Comparison of ENCODE assay signal across 25 cellular contexts in the genomic region with DNA sequence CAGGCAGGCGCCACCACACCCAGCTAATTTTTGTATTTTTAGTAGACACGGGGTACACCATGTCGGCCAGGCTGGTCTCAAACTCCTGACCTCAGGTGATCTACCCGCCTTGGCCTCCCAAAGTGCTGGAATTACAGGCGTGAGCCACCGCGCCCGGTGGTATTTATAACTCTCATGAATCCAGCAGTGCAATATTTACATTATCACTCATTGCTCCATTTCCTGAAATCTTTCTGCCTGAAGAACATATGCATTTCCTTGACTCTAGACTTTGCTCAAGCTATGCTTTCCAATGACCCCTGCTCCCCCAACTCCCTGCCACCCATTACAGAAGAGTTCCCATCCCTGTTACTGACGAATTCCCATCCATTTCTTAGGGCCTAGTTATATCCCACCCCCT. TPM values are rescaled to one million over a fixed set of nuclear protein-coding genes. Genes with fewer than 3 reads are reported as not detected.
DNase-seq lines count a peak whose midpoint lies in the region; ATAC-seq and TF ChIP-seq lines count a peak whose summit lies in the region.
"Had no signal": no experiment of that assay in that cellular context is flagged by ENCODE, and none has a peak within 500 bp of the region (broad histone marks: within the 10 kb centered on the region; RNA-seq: fewer than 3 reads in every experiment).

No MANE protein-coding gene starts in this region.

- no peak overlapping the region for H3K4me3 ChIP-seq in colonic mucosa
- H3K4me3 ChIP-seq in mesenchymal stem cell (ENCODE audit: insufficient read depth in 1 of 2, low read depth in 1 of 2, low read length in 2 of 2): no peak overlapping the region
- H3K4me3 ChIP-seq in heart right ventricle: no peak overlapping the region
- H3K4me3 ChIP-seq: SJSA1 had no signal

- no peak for ATAC-seq in activated CD4-positive, alpha-beta T cell treated with anti-CD3 and anti-CD28 coated beads for 36 hours
- no peak for ATAC-seq in heart right ventricle
- no peak for ATAC-seq in stimulated activated naive B cell treated with anti-CD40 and anti-IgM and Interleukin-4, amounts not matched to agents 10 μg/mL and 1 μg/mL and 100 μg/mL, for 72 hours (replicated peaks)
- ATAC-seq: CD8-positive, alpha-beta T cell had no signal

- H3K4me3 Mint-ChIP-seq in activated CD4-positive, alpha-beta T cell treated with anti-CD3 and anti-CD28 coated beads for 36 hours: no peak overlapping the region
- H3K4me3 Mint-ChIP-seq in activated CD4-positive, alpha-beta T cell treated with anti-CD3 and anti-CD28 coated beads, Interleukin-2, amount 10 ng/mL, durations not matched to agents 24 days and 14 days: no peak overlapping the region
- H3K4me3 Mint-ChIP-seq in stimulated activated naive B cell treated with anti-CD40 and anti-IgM and Interleukin-4, amounts not matched to agents 10 μg/mL and 1 μg/mL and 100 μg/mL, for 72 hours: no peak overlapping the region
- H3K4me3 Mint-ChIP-seq: B cell; CD8-positive, alpha-beta T cell had no signal

- no peak overlapping the region for H2BK15ac ChIP-seq in mesenchymal stem cell (ENCODE audit: low read depth, poor library complexity, severe bottlenecking)

- no peak overlapping the region for H3K4ac ChIP-seq in mesenchymal stem cell (ENCODE audit: low read depth in 1 of 2, low read length in 2 of 2)

- H3K27ac Mint-ChIP-seq in activated CD4-positive, alpha-beta T cell treated with anti-CD3 and anti-CD28 coated beads for 36 hours: peak overlapping the region; percentile 4
- H3K27ac Mint-ChIP-seq in activated CD4-positive, alpha-beta T cell treated with anti-CD3 and anti-CD28 coated beads, Interleukin-2, amount 10 ng/mL, durations not matched to agents 24 days and 14 days: no peak overlapping the region
- H3K27ac Mint-ChIP-seq in stimulated activated naive B cell treated with anti-CD40 and anti-IgM and Interleukin-4, amounts not matched to agents 10 μg/mL and 1 μg/mL and 100 μg/mL, for 72 hours: no peak overlapping the region
- H3K27ac Mint-ChIP-seq: B cell; CD8-positive, alpha-beta T cell had no signal

- peak overlapping the region; percentile 12 for H3K27ac ChIP-seq in colonic mucosa
- H3K27ac ChIP-seq in mesenchymal stem cell (ENCODE audit: low read length, poor library complexity, severe bottlenecking): peak overlapping the region; percentile 28
- H3K27ac ChIP-seq in heart right ventricle: no peak overlapping the region
- H3K27ac ChIP-seq: 22Rv1, C4-2B, SJSA1 had no signal

- H3K9ac ChIP-seq in colonic mucosa (ENCODE audit: low read depth in 2 of 2, low read length in 2 of 2) (no peak overlapping the region), mesenchymal stem cell (ENCODE audit: low read length) (no peak overlapping the region)

- H4K91ac ChIP-seq in mesenchymal stem cell (ENCODE audit: low read length): no peak overlapping the region

- H3K36me3 ChIP-seq in colonic mucosa (no peaks in the 10 kb centered on the region), mesenchymal stem cell (ENCODE audit: control insufficient read depth in 1 of 2, insufficient read depth in 2 of 2, low read depth in 1 of 2, low read length in 2 of 2) (peaks cover 17 to 76% of the 10 kb centered on the region in 2 experiments), heart right ventricle (peaks cover 0 to 95% (median 15%) of the 10 kb centered on the region in 9 donors)

- no peak overlapping the region for H4K8ac ChIP-seq in mesenchymal stem cell (ENCODE audit: low read length)

- no peaks in the 10 kb centered on the region for H3K27me3 Mint-ChIP-seq in activated CD4-positive, alpha-beta T cell treated with anti-CD3 and anti-CD28 coated beads for 36 hours
- no peaks in the 10 kb centered on the region for H3K27me3 Mint-ChIP-seq in activated CD4-positive, alpha-beta T cell treated with anti-CD3 and anti-CD28 coated beads, Interleukin-2, amount 10 ng/mL, durations not matched to agents 24 days and 14 days
- H3K27me3 Mint-ChIP-seq in stimulated activated naive B cell treated with anti-CD40 and anti-IgM and Interleukin-4, amounts not matched to agents 10 μg/mL and 1 μg/mL and 100 μg/mL, for 72 hours: no peaks in the 10 kb centered on the region
- H3K27me3 Mint-ChIP-seq: B cell had no signal

- intact Hi-C loops in activated CD4-positive, alpha-beta T cell treated with anti-CD3 and anti-CD28 coated beads for 36 hours (cut with DNase I, micrococcal nuclease): no loop called here
- intact Hi-C loops in activated CD4-positive, alpha-beta T cell treated with anti-CD3 and anti-CD28 coated beads, Interleukin-2, amount 10 ng/mL, durations not matched to agents 24 days and 14 days (cut with micrococcal nuclease): no loop called here
- intact Hi-C loops in colonic mucosa (cut with DNase I): no loop called here
- intact Hi-C loops in heart right ventricle (cut with DNase I): no loop called here

- H3K14ac ChIP-seq in mesenchymal stem cell (ENCODE audit: low read length in 2 of 2): no peak overlapping the region

- no peak overlapping the region for H2BK120ac ChIP-seq in mesenchymal stem cell (ENCODE audit: low read depth, low read length)

- no peak overlapping the region for H2AFZ ChIP-seq in mesenchymal stem cell (ENCODE audit: low read depth, low read length)

- POLR2A ChIA-PET in activated CD4-positive, alpha-beta T cell treated with anti-CD3 and anti-CD28 coated beads for 36 hours (lab: Charles Lee): no interaction called here

- peaks cover 33% of the 10 kb centered on the region for H3K36me3 Mint-ChIP-seq in activated CD4-positive, alpha-beta T cell treated with anti-CD3 and anti-CD28 coated beads for 36 hours (ENCODE audit: low read depth)
- peaks cover 34% of the 10 kb centered on the region for H3K36me3 Mint-ChIP-seq in activated CD4-positive, alpha-beta T cell treated with anti-CD3 and anti-CD28 coated beads, Interleukin-2, amount 10 ng/mL, durations not matched to agents 24 days and 14 days (ENCODE audit: low read depth)
- H3K36me3 Mint-ChIP-seq in stimulated activated naive B cell treated with anti-CD40 and anti-IgM and Interleukin-4, amounts not matched to agents 10 μg/mL and 1 μg/mL and 100 μg/mL, for 72 hours: peaks cover 39 to 48% of the 10 kb centered on the region in 2 donors

- CTCF ChIA-PET in activated CD4-positive, alpha-beta T cell treated with anti-CD3 and anti-CD28 coated beads for 36 hours (lab: Charles Lee): no interaction called here

- H3K79me1 ChIP-seq in mesenchymal stem cell (replicated peaks; ENCODE audit: low read length, poor library complexity, severe bottlenecking): peaks cover 12% of the 10 kb centered on the region

- H3K4me1 ChIP-seq in colonic mucosa: no peaks in the 10 kb centered on the region
- H3K4me1 ChIP-seq in mesenchymal stem cell (ENCODE audit: control insufficient read depth, insufficient read depth, low read depth, low read length): peaks cover 3% of the 10 kb centered on the region
- no peaks in the 10 kb centered on the region for H3K4me1 ChIP-seq in heart right ventricle
- H3K4me1 ChIP-seq: SJSA1 had no signal

- H3K4me2 ChIP-seq in mesenchymal stem cell (ENCODE audit: low read length, poor library complexity, severe bottlenecking): no peak overlapping the region

- no peak overlapping the region for H2BK12ac ChIP-seq in mesenchymal stem cell (ENCODE audit: low read length in 2 of 2)

- H3K23ac ChIP-seq in mesenchymal stem cell (ENCODE audit: low read length in 2 of 2): no peak overlapping the region

- no peak for DNase-seq in activated CD4-positive, alpha-beta T cell treated with anti-CD3 and anti-CD28 coated beads for 36 hours
- DNase-seq in activated CD4-positive, alpha-beta T cell treated with anti-CD3 and anti-CD28 coated beads, Interleukin-2, amount 10 ng/mL, durations not matched to agents 24 days and 14 days: no peak
- DNase-seq in colonic mucosa (peak; percentile 23), mesenchymal stem cell (no peak), heart right ventricle (no peak), foreskin melanocyte (no peak)
- DNase-seq in stimulated activated naive B cell treated with anti-CD40 and anti-IgM and Interleukin-4, amounts not matched to agents 10 μg/mL and 1 μg/mL and 100 μg/mL, for 72 hours: no peak
- DNase-seq: CD8-positive, alpha-beta T cell; DMS153; DND-41; KBM-7; MV-4-11; NCI-H1105; NCI-H1436 treated with DMSO at 0.1 percent for 48 hours; NCI-H187 treated with DMSO at 0.1 percent for 48 hours; NCI-H2171 treated with DMSO at 0.1 percent for 48 hours; NCI-H524 treated with DMSO at 0.1 percent for 48 hours; NCI-H82; NK-92 treated with Interleukin-12 subunit alpha and Interleukin-12 subunit beta, amount 100 ng/mL, for 24 hours; Right ventricle myocardium superior; RPMI8226 had no signal

- 94% methylated on average over 9 of the region's 9 CpGs for WGBS in mesenchymal stem cell
- WGBS in heart right ventricle, 2 donors: 96 to 97% methylated on average over 9 of the region's 9 CpGs

- H3K9me3 ChIP-seq in colonic mucosa (no peaks in the 10 kb centered on the region), mesenchymal stem cell (ENCODE audit: control insufficient read depth, low read length) (no peaks in the 10 kb centered on the region), heart right ventricle (no peaks in the 10 kb centered on the region)
- H3K9me3 ChIP-seq: SJSA1 had no signal

- H3K18ac ChIP-seq in mesenchymal stem cell (ENCODE audit: low read depth in 1 of 2, low read length in 2 of 2): no peak overlapping the region

- H3K27me3 ChIP-seq in colonic mucosa (no peaks in the 10 kb centered on the region), mesenchymal stem cell (ENCODE audit: control insufficient read depth in 1 of 2, insufficient read depth in 1 of 2, low read length in 2 of 2) (no peaks in the 10 kb centered on the region), heart right ventricle (no peaks in the 10 kb centered on the region)
- H3K27me3 ChIP-seq: SJSA1 had no signal

- H3K4me1 Mint-ChIP-seq in activated CD4-positive, alpha-beta T cell treated with anti-CD3 and anti-CD28 coated beads for 36 hours: no peaks in the 10 kb centered on the region
- no peaks in the 10 kb centered on the region for H3K4me1 Mint-ChIP-seq in activated CD4-positive, alpha-beta T cell treated with anti-CD3 and anti-CD28 coated beads, Interleukin-2, amount 10 ng/mL, durations not matched to agents 24 days and 14 days
- peaks cover 3 to 6% of the 10 kb centered on the region in 2 donors for H3K4me1 Mint-ChIP-seq in stimulated activated naive B cell treated with anti-CD40 and anti-IgM and Interleukin-4, amounts not matched to agents 10 μg/mL and 1 μg/mL and 100 μg/mL, for 72 hours
- H3K4me1 Mint-ChIP-seq: B cell had no signal

- TF ChIP-seq CTCF in colonic mucosa (IDR thresholded peaks at IDR 0.05): no peak
- TF ChIP-seq CTCF in heart right ventricle (IDR thresholded peaks at IDR 0.05): no peak

- H2BK5ac ChIP-seq in mesenchymal stem cell (ENCODE audit: low read depth, low read length, poor library complexity, severe bottlenecking): no peak overlapping the region

- peak overlapping the region; percentile 44 for H2AK5ac ChIP-seq in mesenchymal stem cell (ENCODE audit: low read length, severe bottlenecking)

- no peaks in the 10 kb centered on the region for H3K9me3 Mint-ChIP-seq in activated CD4-positive, alpha-beta T cell treated with anti-CD3 and anti-CD28 coated beads for 36 hours (ENCODE audit: low read depth)
- H3K9me3 Mint-ChIP-seq in activated CD4-positive, alpha-beta T cell treated with anti-CD3 and anti-CD28 coated beads, Interleukin-2, amount 10 ng/mL, durations not matched to agents 24 days and 14 days: no peaks in the 10 kb centered on the region
- no peaks in the 10 kb centered on the region for H3K9me3 Mint-ChIP-seq in stimulated activated naive B cell treated with anti-CD40 and anti-IgM and Interleukin-4, amounts not matched to agents 10 μg/mL and 1 μg/mL and 100 μg/mL, for 72 hours
- H3K9me3 Mint-ChIP-seq: CD8-positive, alpha-beta T cell had no signal

RNA-seq across cellular contexts. Expression of gene NDUFAB1, which starts 19.7 kb away (rescaled TPM):
- 100 to 1,000 TPM in 1 of 2 experiments, 10 to 100 TPM in 1; 81.5 to 158 TPM for total RNA-seq in activated CD4-positive, alpha-beta T cell treated with anti-CD3 and anti-CD28 coated beads for 36 hours
- 161 and 163 TPM in 2 replicates for total RNA-seq in activated CD4-positive, alpha-beta T cell treated with anti-CD3 and anti-CD28 coated beads, Interleukin-2, amount 10 ng/mL, durations not matched to agents 24 days and 14 days
- total RNA-seq in colonic mucosa: 100 to 1,000 TPM; 136 to 212 TPM
- polyA plus RNA-seq in mesenchymal stem cell (2013, experiment 1 of 2): 158 TPM
- polyA plus RNA-seq in mesenchymal stem cell (2013, experiment 2 of 2): 175 TPM
- 100 to 1,000 TPM; 338 to 592 (median 433) TPM for total RNA-seq in heart right ventricle
- polyA plus RNA-seq in heart right ventricle: 100 to 1,000 TPM; 211 to 422 TPM

RNA-seq across cellular contexts. Expression of gene PALB2, which starts 25.3 kb away (rescaled TPM):
- total RNA-seq in activated CD4-positive, alpha-beta T cell treated with anti-CD3 and anti-CD28 coated beads for 36 hours: 10 to 100 TPM; 23.1 to 23.5 TPM
- 31.2 and 35.7 TPM in 2 replicates for total RNA-seq in activated CD4-positive, alpha-beta T cell treated with anti-CD3 and anti-CD28 coated beads, Interleukin-2, amount 10 ng/mL, durations not matched to agents 24 days and 14 days
- total RNA-seq in colonic mucosa (10 to 100 TPM in 1 of 2 donors, 1 to 10 TPM in 1; 8.2 to 13.3 TPM), heart right ventricle (1 to 10 TPM; 2.5 to 6.1 (median 4.7) TPM)
- polyA plus RNA-seq in mesenchymal stem cell (2013, experiment 1 of 2): 13.8 TPM
- polyA plus RNA-seq in mesenchymal stem cell (2013, experiment 2 of 2): 14.4 TPM
- 1 to 10 TPM; 3.4 to 8.6 TPM for polyA plus RNA-seq in heart right ventricle

RNA-seq across cellular contexts. Expression of gene DCTN5, which starts 25.5 kb away (rescaled TPM):
- total RNA-seq in activated CD4-positive, alpha-beta T cell treated with anti-CD3 and anti-CD28 coated beads for 36 hours: 10 to 100 TPM; 47.1 to 55.8 TPM
- total RNA-seq in activated CD4-positive, alpha-beta T cell treated with anti-CD3 and anti-CD28 coated beads, Interleukin-2, amount 10 ng/mL, durations not matched to agents 24 days and 14 days: 98.3 and 99.4 TPM in 2 replicates
- total RNA-seq in colonic mucosa (10 to 100 TPM; 61.5 to 62.1 TPM), heart right ventricle (10 to 100 TPM; 36.9 to 50.4 (median 42.6) TPM)
- polyA plus RNA-seq in mesenchymal stem cell (2013, experiment 1 of 2): 51.0 TPM
- polyA plus RNA-seq in mesenchymal stem cell (2013, experiment 2 of 2): 49.7 TPM
- polyA plus RNA-seq in heart right ventricle: 10 to 100 TPM in 1 of 2 donors, 1 to 10 TPM in 1; 5.9 to 17.5 TPM

RNA-seq across cellular contexts. Expression of gene UBFD1, which starts 58.3 kb away (rescaled TPM):
- 10 to 100 TPM; 56.8 to 57.2 TPM for total RNA-seq in activated CD4-positive, alpha-beta T cell treated with anti-CD3 and anti-CD28 coated beads for 36 hours
- 62.0 and 70.6 TPM in 2 replicates for total RNA-seq in activated CD4-positive, alpha-beta T cell treated with anti-CD3 and anti-CD28 coated beads, Interleukin-2, amount 10 ng/mL, durations not matched to agents 24 days and 14 days
- total RNA-seq in colonic mucosa (10 to 100 TPM; 32.4 to 62.4 TPM), heart right ventricle (10 to 100 TPM; 40.1 to 77.3 (median 50.7) TPM)
- polyA plus RNA-seq in mesenchymal stem cell (2013, experiment 1 of 2): 28.8 TPM
- polyA plus RNA-seq in mesenchymal stem cell (2013, experiment 2 of 2): 30.8 TPM
- polyA plus RNA-seq in heart right ventricle: 10 to 100 TPM; 12.4 to 20.6 TPM

RNA-seq across cellular contexts. Expression of gene EARS2, which starts 58.7 kb away (rescaled TPM):
- total RNA-seq in activated CD4-positive, alpha-beta T cell treated with anti-CD3 and anti-CD28 coated beads for 36 hours: 10 to 100 TPM; 26.6 to 31.9 TPM
- 29.7 and 31.4 TPM in 2 replicates for total RNA-seq in activated CD4-positive, alpha-beta T cell treated with anti-CD3 and anti-CD28 coated beads, Interleukin-2, amount 10 ng/mL, durations not matched to agents 24 days and 14 days
- total RNA-seq in colonic mucosa (10 to 100 TPM; 12.3 to 28.7 TPM), heart right ventricle (10 to 100 TPM; 13.7 to 28.7 (median 21.6) TPM)
- polyA plus RNA-seq in mesenchymal stem cell (2013, experiment 1 of 2): 9.8 TPM
- polyA plus RNA-seq in mesenchymal stem cell (2013, experiment 2 of 2): 9.5 TPM
- 10 to 100 TPM; 20.9 to 23.2 TPM for polyA plus RNA-seq in heart right ventricle

Comparison
In these comparisons a context has a peak if more than half of its experiments do, and no peak if none do; other contexts are left out.
1. H3K27ac ChIP-seq: peak in colonic mucosa (single experiment) and mesenchymal stem cell (single experiment); none in heart right ventricle (0 of 10).